ENCODE assay signal across 1 cellular context in the genomic region with DNA sequence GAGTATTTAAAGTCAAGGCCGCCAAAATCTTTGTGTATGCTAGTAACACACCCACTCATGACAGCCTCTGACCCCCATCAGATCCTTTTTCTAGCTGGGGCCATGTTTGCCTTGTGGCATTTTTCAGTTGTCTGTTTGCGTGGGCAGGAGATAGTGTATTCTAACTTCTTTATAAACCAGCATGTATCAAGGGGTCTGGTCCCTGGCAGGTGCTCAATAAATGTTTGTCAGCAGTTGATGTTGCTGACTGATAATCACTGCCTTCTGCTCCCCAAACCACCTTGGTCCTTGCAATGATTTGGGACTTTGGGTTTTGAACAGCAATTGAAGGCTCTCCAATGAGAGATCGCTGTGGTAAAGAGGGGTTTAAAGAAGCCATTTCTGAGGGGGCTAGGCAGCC.
TF ChIP-seq lines count a peak whose summit lies in the region.

No MANE protein-coding gene starts in this region.

TF ChIP-seq in GM23338, 12 proteins besides CTCF, POLR2A, EP300 and RAD21 (continued from another document):
- TF ChIP-seq, protein P1, sequence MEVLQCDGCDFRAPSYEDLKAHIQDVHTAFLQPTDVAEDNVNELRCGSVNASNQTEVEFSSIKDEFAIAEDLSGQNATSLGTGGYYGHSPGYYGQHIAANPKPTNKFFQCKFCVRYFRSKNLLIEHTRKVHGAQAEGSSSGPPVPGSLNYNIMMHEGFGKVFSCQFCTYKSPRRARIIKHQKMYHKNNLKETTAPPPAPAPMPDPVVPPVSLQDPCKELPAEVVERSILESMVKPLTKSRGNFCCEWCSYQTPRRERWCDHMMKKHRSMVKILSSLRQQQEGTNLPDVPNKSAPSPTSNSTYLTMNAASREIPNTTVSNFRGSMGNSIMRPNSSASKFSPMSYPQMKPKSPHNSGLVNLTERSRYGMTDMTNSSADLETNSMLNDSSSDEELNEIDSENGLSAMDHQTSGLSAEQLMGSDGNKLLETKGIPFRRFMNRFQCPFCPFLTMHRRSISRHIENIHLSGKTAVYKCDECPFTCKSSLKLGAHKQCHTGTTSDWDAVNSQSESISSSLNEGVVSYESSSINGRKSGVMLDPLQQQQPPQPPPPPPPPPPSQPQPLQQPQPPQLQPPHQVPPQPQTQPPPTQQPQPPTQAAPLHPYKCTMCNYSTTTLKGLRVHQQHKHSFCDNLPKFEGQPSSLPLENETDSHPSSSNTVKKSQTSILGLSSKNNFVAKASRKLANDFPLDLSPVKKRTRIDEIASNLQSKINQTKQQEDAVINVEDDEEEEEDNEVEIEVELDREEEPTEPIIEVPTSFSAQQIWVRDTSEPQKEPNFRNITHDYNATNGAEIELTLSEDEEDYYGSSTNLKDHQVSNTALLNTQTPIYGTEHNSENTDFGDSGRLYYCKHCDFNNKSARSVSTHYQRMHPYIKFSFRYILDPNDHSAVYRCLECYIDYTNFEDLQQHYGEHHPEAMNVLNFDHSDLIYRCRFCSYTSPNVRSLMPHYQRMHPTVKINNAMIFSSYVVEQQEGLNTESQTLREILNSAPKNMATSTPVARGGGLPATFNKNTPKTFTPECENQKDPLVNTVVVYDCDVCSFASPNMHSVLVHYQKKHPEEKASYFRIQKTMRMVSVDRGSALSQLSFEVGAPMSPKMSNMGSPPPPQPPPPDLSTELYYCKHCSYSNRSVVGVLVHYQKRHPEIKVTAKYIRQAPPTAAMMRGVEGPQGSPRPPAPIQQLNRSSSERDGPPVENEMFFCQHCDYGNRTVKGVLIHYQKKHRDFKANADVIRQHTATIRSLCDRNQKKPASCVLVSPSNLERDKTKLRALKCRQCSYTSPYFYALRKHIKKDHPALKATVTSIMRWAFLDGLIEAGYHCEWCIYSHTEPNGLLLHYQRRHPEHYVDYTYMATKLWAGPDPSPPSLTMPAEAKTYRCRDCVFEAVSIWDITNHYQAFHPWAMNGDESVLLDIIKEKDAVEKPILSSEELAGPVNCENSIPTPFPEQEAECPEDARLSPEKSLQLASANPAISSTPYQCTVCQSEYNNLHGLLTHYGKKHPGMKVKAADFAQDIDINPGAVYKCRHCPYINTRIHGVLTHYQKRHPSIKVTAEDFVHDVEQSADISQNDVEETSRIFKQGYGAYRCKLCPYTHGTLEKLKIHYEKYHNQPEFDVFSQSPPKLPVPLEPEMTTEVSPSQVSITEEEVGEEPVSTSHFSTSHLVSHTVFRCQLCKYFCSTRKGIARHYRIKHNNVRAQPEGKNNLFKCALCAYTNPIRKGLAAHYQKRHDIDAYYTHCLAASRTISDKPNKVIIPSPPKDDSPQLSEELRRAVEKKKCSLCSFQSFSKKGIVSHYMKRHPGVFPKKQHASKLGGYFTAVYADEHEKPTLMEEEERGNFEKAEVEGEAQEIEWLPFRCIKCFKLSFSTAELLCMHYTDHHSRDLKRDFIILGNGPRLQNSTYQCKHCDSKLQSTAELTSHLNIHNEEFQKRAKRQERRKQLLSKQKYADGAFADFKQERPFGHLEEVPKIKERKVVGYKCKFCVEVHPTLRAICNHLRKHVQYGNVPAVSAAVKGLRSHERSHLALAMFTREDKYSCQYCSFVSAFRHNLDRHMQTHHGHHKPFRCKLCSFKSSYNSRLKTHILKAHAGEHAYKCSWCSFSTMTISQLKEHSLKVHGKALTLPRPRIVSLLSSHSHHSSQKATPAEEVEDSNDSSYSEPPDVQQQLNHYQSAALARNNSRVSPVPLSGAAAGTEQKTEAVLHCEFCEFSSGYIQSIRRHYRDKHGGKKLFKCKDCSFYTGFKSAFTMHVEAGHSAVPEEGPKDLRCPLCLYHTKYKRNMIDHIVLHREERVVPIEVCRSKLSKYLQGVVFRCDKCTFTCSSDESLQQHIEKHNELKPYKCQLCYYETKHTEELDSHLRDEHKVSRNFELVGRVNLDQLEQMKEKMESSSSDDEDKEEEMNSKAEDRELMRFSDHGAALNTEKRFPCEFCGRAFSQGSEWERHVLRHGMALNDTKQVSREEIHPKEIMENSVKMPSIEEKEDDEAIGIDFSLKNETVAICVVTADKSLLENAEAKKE (CRISPR knock-in tag; IDR thresholded peaks at IDR 0.05): no peak
- TF ChIP-seq ETS1 (IDR thresholded peaks at IDR 0.05) (no peak), POLR2AphosphoS5 (IDR thresholded peaks at IDR 0.05; ENCODE audit: low read depth) (no peak), STAT1 (IDR thresholded peaks at IDR 0.05; ENCODE audit: unreplicated experiment) (no peak), JUNB (IDR thresholded peaks at IDR 0.05; ENCODE audit: unreplicated experiment) (no peak), CREB1 (CRISPR knock-in tag; IDR thresholded peaks at IDR 0.05; ENCODE audit: low read depth) (no peak)
